19 cellular contexts compared by ENCODE assay signal in the genomic region with DNA sequence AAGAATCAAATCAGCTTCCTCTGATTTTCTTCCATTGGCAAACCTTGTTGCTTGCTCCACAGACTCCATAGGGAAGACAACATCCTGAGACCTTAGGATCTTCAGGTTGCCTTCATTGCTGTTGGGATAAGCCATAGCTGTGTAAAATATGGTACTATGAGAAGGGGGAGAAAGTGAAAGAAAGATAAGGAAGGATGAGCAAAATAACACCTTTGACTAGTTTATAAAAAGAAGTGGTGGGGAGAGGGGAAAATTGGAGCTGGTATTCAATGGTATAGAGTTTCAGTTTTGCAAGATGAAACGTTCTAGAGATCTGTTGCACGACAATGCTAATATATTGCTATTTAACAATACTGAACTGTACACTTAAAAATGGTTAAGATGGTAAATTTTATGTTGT.
DNase-seq lines count a peak whose midpoint lies in the region; ATAC-seq, FAIRE-seq and TF ChIP-seq lines count a peak whose summit lies in the region.
"Had no signal": no experiment of that assay in that cellular context is flagged by ENCODE, and none has a peak within 500 bp of the region (broad histone marks: within the 10 kb centered on the region; RNA-seq: fewer than 3 reads in every experiment).

No MANE protein-coding gene starts in this region.

- H3K27me3 ChIP-seq in right lobe of liver (no peaks in the 10 kb centered on the region), lower lobe of right lung (ENCODE audit: low read depth) (no peaks in the 10 kb centered on the region), right cardiac atrium (ENCODE audit: control insufficient read depth, insufficient read depth) (no peaks in the 10 kb centered on the region)

- H3K9me3 ChIP-seq in right lobe of liver = no peaks in the 10 kb centered on the region
- H3K9me3 ChIP-seq in lower lobe of right lung = no peaks in the 10 kb centered on the region
- no peaks in the 10 kb centered on the region for H3K9me3 ChIP-seq in right cardiac atrium (ENCODE audit: control insufficient read depth, low read length)

- peak; percentile 33 for ATAC-seq in GM21619 (IDR thresholded peaks at IDR 0.05; ENCODE audit: unreplicated experiment)
- ATAC-seq in right lobe of liver = no peak
- no peak for ATAC-seq in lower lobe of right lung
- ATAC-seq in right cardiac atrium = no peak
- ATAC-seq: SK-N-SH treated with all-trans-retinoic acid at 6 μM for 48 hours had no signal

- no peak overlapping the region for H3K4me3 ChIP-seq in right lobe of liver
- H3K4me3 ChIP-seq in lower lobe of right lung = no peak overlapping the region
- no peak overlapping the region for H3K4me3 ChIP-seq in right cardiac atrium (ENCODE audit: low read length)

- peak overlapping the region; percentile 98 for H3K27ac ChIP-seq in angular gyrus (ENCODE audit: low read depth, low read length)
- peak overlapping the region in 2 of 3 donors; percentile 81 to 88 for H3K27ac ChIP-seq in right lobe of liver
- no peak overlapping the region for H3K27ac ChIP-seq in lower lobe of right lung
- no peak overlapping the region for H3K27ac ChIP-seq in right cardiac atrium (ENCODE audit: low read length)
- H3K27ac ChIP-seq: HL-60 had no signal

- DNase-seq in GM12892 (ENCODE audit: insufficient read length) = no peak
- DNase-seq in right lobe of liver = no peak
- no peak for DNase-seq in NCI-H226
- no peak for DNase-seq in lower lobe of right lung
- DNase-seq in right cardiac atrium = no peak
- no peak for DNase-seq in GM10266 (ENCODE audit: extremely low spot score)
- DNase-seq: Calu3; CD4-positive, CD25-positive, alpha-beta regulatory T cell; DMS53; NCI-H187; NCI-H526 treated with DMSO at 0.1 percent for 48 hours; OCI-M1; SHP77 treated with DMSO at 0.1 percent for 48 hours had no signal

- TF ChIP-seq POLR2A in GM12892 (IDR thresholded peaks at IDR 0.05; ENCODE audit: low read depth, low read length) (no peak), right lobe of liver (IDR thresholded peaks at IDR 0.05) (no peak)

- TF ChIP-seq CTCF in right lobe of liver (IDR thresholded peaks at IDR 0.05) (no peak), lower lobe of right lung (IDR thresholded peaks at IDR 0.05) (no peak), GM10266 (IDR thresholded peaks at IDR 0.05; ENCODE audit: control insufficient read depth, insufficient read depth, low read depth, missing control alignments) (no peak)

- intact Hi-C loops in right lobe of liver (cut with DNase I) = no loop called here
- intact Hi-C loops in lower lobe of right lung (cut with DNase I) = no loop called here
- intact Hi-C loops in right cardiac atrium (cut with DNase I) = no loop called here

- FAIRE-seq in GM12892 (lab: Jason Lieb, UNC) = peak; percentile 69
- FAIRE-seq: GM12891, HTR-8/SVneo had no signal

- no peaks in the 10 kb centered on the region for H3K36me3 ChIP-seq in right lobe of liver
- H3K36me3 ChIP-seq in lower lobe of right lung = no peaks in the 10 kb centered on the region

- peaks cover 0 to 63% (median 20%) of the 10 kb centered on the region in 4 donors for H3K4me1 ChIP-seq in right lobe of liver
- no peaks in the 10 kb centered on the region for H3K4me1 ChIP-seq in lower lobe of right lung
- H3K4me1 ChIP-seq in right cardiac atrium (ENCODE audit: control insufficient read depth, insufficient read depth, low read length) = no peaks in the 10 kb centered on the region

- 75% methylated on average over 2 of the region's 2 CpGs for WGBS in right lobe of liver (ENCODE audit: insufficient coverage, low coverage, low lambda C conversion rate, missing lambda C conversion rate)
- 86% methylated on average over 2 of the region's 2 CpGs for WGBS in right cardiac atrium

Comparison
In these comparisons a context has a peak if more than half of its experiments do, and no peak if none do; other contexts are left out.
1. H3K27ac ChIP-seq: peak in angular gyrus (single experiment) and right lobe of liver (2 of 3); none in lower lobe of right lung (single experiment) and right cardiac atrium (single experiment).